ENCODE assay signal across 11 cellular contexts in the genomic region with DNA sequence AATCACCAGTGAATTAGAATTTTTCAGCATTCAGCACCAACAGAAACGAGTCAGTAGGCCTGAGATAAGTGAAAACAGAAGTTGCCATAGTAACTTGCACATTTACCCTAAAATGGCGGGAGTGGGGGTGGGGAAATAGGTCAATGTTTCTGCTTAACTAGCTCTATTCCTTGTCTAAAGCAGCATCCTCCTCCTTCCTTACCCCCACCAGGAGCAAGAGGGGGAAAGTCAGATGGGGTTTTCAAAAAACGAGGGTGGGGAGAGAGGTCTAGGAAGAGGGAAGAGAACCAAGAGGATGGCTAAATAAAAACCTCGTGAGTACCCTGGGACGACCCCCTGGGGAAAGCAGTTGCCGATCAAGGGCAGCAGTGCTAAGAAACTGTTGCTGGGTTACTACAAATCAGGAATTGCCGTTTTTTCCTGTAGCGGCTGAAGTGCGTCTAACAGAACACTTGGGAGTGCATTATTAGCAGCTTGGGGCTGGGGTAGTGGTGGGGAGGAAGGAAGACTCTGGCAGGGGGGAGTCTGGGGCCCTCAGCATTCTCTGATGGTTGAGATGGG.
DNase-seq lines count a peak whose midpoint lies in the region; ATAC-seq and TF ChIP-seq lines count a peak whose summit lies in the region.
"Had no signal": no experiment of that assay in that cellular context is flagged by ENCODE, and none has a peak within 500 bp of the region (broad histone marks: within the 10 kb centered on the region; RNA-seq: fewer than 3 reads in every experiment).

No MANE protein-coding gene starts in this region.

- no peak for TF ChIP-seq CTCF in astrocyte of the spinal cord (IDR thresholded peaks at IDR 0.05; ENCODE audit: low read depth, low read length)

- peak overlapping the region; percentile 83 for H3K4me2 ChIP-seq in BLaER1

- H3K4me1 ChIP-seq in BLaER1: peaks cover 75% of the 10 kb centered on the region

- no peaks in the 10 kb centered on the region for H4K20me1 ChIP-seq in BLaER1

- no peaks in the 10 kb centered on the region for H3K9me3 ChIP-seq in BLaER1

- peaks cover 65% of the 10 kb centered on the region for H3K36me3 ChIP-seq in BLaER1

- H3K4me3 ChIP-seq in BLaER1 (peak overlapping the region; percentile 48), astrocyte of the spinal cord (ENCODE audit: low read depth, low read length) (no peak overlapping the region)

- peak; percentile 76 for DNase-seq in NCI-H146 treated with DMSO at 0.1 percent for 48 hours (lab: John Stamatoyannopoulos, UW; ENCODE audit: unreplicated experiment)
- DNase-seq in astrocyte of the spinal cord (ENCODE audit: low read depth, low spot score): peak; percentile 55
- DNase-seq in T-helper 2 cell: no peak
- no peak for DNase-seq in NCI-H524 treated with DMSO at 0.1 percent for 48 hours (lab: John Stamatoyannopoulos, UW)
- DNase-seq: activated CD4-positive, alpha-beta memory T cell treated with anti-CD3 and anti-CD28 coated beads for 36 hours; HFFc6; right cardiac atrium had no signal

- ATAC-seq in HG03039 (IDR thresholded peaks at IDR 0.05; ENCODE audit: unreplicated experiment) (no peak), GM21381 (IDR thresholded peaks at IDR 0.05; ENCODE audit: unreplicated experiment) (no peak)

- H3K9ac ChIP-seq in BLaER1: peak overlapping the region; percentile 65

- H3K27me3 ChIP-seq in BLaER1 (no peaks in the 10 kb centered on the region), layer of hippocampus (ENCODE audit: control insufficient read depth, insufficient read depth, low read length) (no peaks in the 10 kb centered on the region)

- peak overlapping the region; percentile 68 for H3K27ac ChIP-seq in BLaER1
- peak overlapping the region; percentile 78 for H3K27ac ChIP-seq in layer of hippocampus (ENCODE audit: low read depth, low read length)

- in situ Hi-C loops in astrocyte of the spinal cord (cut with HindIII; ENCODE audit: low sequenced_read_pairs): no loop called here

Comparison
In these comparisons a context has a peak if more than half of its experiments do, and no peak if none do; other contexts are left out.
1. DNase-seq: peak in NCI-H146 treated with DMSO at 0.1 percent for 48 hours (single experiment) and astrocyte of the spinal cord (single experiment); none in T-helper 2 cell (0 of 5) and NCI-H524 treated with DMSO at 0.1 percent for 48 hours (single experiment).